8 cellular contexts compared by ENCODE assay signal in the genomic region with DNA sequence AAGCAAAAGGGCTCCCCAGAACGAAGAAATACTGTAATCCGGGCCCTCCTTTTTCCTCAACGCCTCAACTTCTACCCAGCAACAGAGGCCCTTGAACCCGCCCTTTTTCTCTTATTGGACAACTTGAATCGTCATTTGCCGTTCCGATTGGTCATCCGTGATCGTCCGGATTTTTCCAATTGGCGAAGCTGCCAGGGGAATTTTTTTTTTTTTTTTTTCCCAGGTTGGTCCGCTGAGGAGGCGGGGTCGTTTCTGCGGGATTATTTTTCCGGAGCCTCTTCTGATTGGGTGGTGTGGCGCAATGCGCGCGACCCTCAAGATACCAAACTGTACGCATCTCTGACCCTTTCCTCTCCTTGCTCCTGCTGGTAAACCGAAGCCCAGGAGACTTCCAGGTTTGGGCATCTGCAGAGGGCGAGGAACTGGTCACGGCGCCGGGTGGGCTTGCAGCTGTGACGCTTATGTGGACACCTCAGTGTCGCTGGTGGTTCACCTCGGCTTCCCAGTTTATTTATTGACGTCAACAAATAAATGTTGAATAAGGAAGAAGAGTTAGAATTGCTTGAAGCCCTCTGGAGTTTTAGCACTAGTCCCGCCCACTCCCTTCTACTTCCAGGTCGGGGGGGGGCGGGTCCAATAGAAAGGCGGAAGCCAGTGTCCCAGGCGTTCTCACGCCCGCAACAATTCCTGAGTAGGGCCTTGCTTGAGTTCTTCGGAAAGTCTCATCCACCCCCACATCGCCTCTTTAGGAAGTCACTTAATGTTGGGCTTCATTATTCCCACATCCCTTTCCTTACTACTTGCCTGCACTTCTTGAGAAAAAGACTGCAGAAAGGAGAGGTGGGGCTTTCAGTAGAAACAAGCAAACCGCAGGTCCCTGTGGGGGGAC. TPM values are rescaled to one million over a fixed set of nuclear protein-coding genes. Genes with fewer than 3 reads are reported as not detected.
DNase-seq lines count a peak whose midpoint lies in the region; ATAC-seq and TF ChIP-seq lines count a peak whose summit lies in the region.

A gene with protein sequence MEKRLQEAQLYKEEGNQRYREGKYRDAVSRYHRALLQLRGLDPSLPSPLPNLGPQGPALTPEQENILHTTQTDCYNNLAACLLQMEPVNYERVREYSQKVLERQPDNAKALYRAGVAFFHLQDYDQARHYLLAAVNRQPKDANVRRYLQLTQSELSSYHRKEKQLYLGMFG (plus strand): TSS at position 654 of the 889 bp plus-strand sequence. CDS start 363 bp downstream, outside the sequence.

- H2AFZ ChIP-seq in SK-N-SH (ENCODE audit: low read depth) = peak within 1 kb of the TSS; percentile 99

- peak within 1 kb of the TSS; percentile 93 for H3K4me2 ChIP-seq in SK-N-SH

- peak; percentile 51 for ATAC-seq in HG02571 (IDR thresholded peaks at IDR 0.05; ENCODE audit: unreplicated experiment)

- peaks cover 36% of the 10 kb centered on the region for H4K20me1 ChIP-seq in SK-N-SH (ENCODE audit: insufficient read depth)

- CTCF ChIA-PET in SK-N-SH (lab: Yijun Ruan, JAX) = interaction anchor here (0.8 to 2.3 kb wide), 9 partner anchors 12 to 185 kb away, joined by 3 to 8 read pairs (median 4); a partner anchor contains a TSS

- peak in 1 of 2 donors; percentile 57 for TF ChIP-seq POLR2A in suprapubic skin (IDR thresholded peaks at IDR 0.05)

- under 1% methylated on average over 39 of the region's 40 CpGs for WGBS in SK-N-SH (ENCODE audit: low lambda C conversion rate)
- WGBS in suprapubic skin = under 1% methylated on average over 40 of the region's 40 CpGs

- H3K27me3 ChIP-seq in SK-N-SH (ENCODE audit: insufficient read depth) (no peaks in the 10 kb centered on the region), suprapubic skin (no peaks in the 10 kb centered on the region)

- peaks cover 34% of the 10 kb centered on the region for H3F3A ChIP-seq in SK-N-SH (replicated peaks; ENCODE audit: insufficient read depth)

- H3K36me3 ChIP-seq in SK-N-SH (replicated peaks in 1 of 2; ENCODE audit: control insufficient read depth in 1 of 2, insufficient read depth in 2 of 2, low read length in 1 of 2) = peaks cover 21 to 30% of the 10 kb centered on the region in 2 experiments
- peaks cover 12% of the 10 kb centered on the region for H3K36me3 ChIP-seq in suprapubic skin

- H3K79me2 ChIP-seq in SK-N-SH (ENCODE audit: insufficient read depth) = peaks cover 84% of the 10 kb centered on the region

- TF ChIP-seq EP300 in SK-N-SH (IDR thresholded peaks at IDR 0.05; ENCODE audit: borderline replicate concordance in 1 of 2, low read depth in 1 of 2, low read length in 1 of 2) (peak in 1 of 2 experiments; percentile 13; a peak in 3 of 4 replicates), suprapubic skin (IDR thresholded peaks at IDR 0.05) (no peak)

- DNase-seq in GM04504 (ENCODE audit: low read depth) (peak; percentile 97), NCI-H1048 (lab: John Stamatoyannopoulos, UW) (peak; percentile 95), SK-N-SH (peak; percentile 83), globus pallidus (ENCODE audit: low spot score) (peak; percentile 97), nucleus accumbens (lab: John Stamatoyannopoulos, UW) (peak in 55 of 56 donors; percentile 65 to 98 (median 89)), suprapubic skin (ENCODE audit: low spot score in 2 of 2) (peak; percentile 94 to 95)
- peak; percentile 84 for DNase-seq in activated naive CD4-positive, alpha-beta T cell treated with anti-CD3 and anti-CD28 coated beads, Interleukin-2, amount 50 U/mL, for 16 hours

- POLR2A ChIA-PET in SK-N-SH (lab: Yijun Ruan, JAX) = interaction anchor here (0.8 to 4.5 kb wide), 16 partner anchors 18 to 162 kb away, joined by 3 to 33 read pairs (median 9); a partner anchor contains a TSS

- H3K9me3 ChIP-seq in SK-N-SH (no peaks in the 10 kb centered on the region), suprapubic skin (no peaks in the 10 kb centered on the region)

- H3K4me3 ChIP-seq in SK-N-SH (ENCODE audit: low read depth in 2 of 2, low read length in 1 of 2) = peak within 1 kb of the TSS; percentile 89 to 92
- peak within 1 kb of the TSS; percentile 95 for H3K4me3 ChIP-seq in suprapubic skin

- TF ChIP-seq CTCF in SK-N-SH (IDR thresholded peaks at IDR 0.05) = no peak
- TF ChIP-seq CTCF in suprapubic skin (IDR thresholded peaks at IDR 0.05) = no peak

- peak within 1 kb of the TSS; percentile 88 for H3K9ac ChIP-seq in SK-N-SH

- H3K27ac ChIP-seq in SK-N-SH (ENCODE audit: low read depth in 2 of 2, low read length in 1 of 2) (peak within 1 kb of the TSS; percentile 99), suprapubic skin (peak within 1 kb of the TSS; percentile 97)

- TF ChIP-seq RAD21 in SK-N-SH (IDR thresholded peaks at IDR 0.05; ENCODE audit: low read length) = no peak

- no peaks in the 10 kb centered on the region for H3K9me2 ChIP-seq in SK-N-SH

- peaks cover 12 to 21% of the 10 kb centered on the region in 2 experiments; a peak in 3 of 4 replicates for H3K4me1 ChIP-seq in SK-N-SH (ENCODE audit: control insufficient read depth in 1 of 2, insufficient read depth in 2 of 2, low read depth in 1 of 2, low read length in 1 of 2)
- H3K4me1 ChIP-seq in suprapubic skin = peaks cover 58% of the 10 kb centered on the region

TF ChIP-seq in SK-N-SH, 30 proteins besides CTCF, POLR2A, EP300 and RAD21:
- peak; percentile 91 for TF ChIP-seq ELF1 (IDR thresholded peaks at IDR 0.05)
- TF ChIP-seq FOXM1 (IDR thresholded peaks at IDR 0.05; ENCODE audit: low read depth) = peak; percentile 78; the same call in 1 of the 2 replicates
- no peak; the same call in 1 of the 2 replicates for TF ChIP-seq SIN3A (IDR thresholded peaks at IDR 0.05; ENCODE audit: borderline replicate concordance, low read depth, low read length)
- peak; percentile 92 for TF ChIP-seq GABPA (IDR thresholded peaks at IDR 0.05; ENCODE audit: low read depth)
- TF ChIP-seq NRF1 (IDR thresholded peaks at IDR 0.05; ENCODE audit: low read depth, low read length) = peak; percentile 39; the same call in 1 of the 2 replicates
- TF ChIP-seq RXRA (IDR thresholded peaks at IDR 0.05; ENCODE audit: borderline replicate concordance, low read depth) = no peak
- peak; percentile 99 for TF ChIP-seq RFX5 (IDR thresholded peaks at IDR 0.05; ENCODE audit: low read length)
- TF ChIP-seq POLR2AphosphoS5 (IDR thresholded peaks at IDR 0.05; ENCODE audit: low read depth, low read length) = peak; percentile 95
- no peak for TF ChIP-seq RCOR1 (IDR thresholded peaks at IDR 0.05; ENCODE audit: low read length)
- no peak for TF ChIP-seq YY1 (IDR thresholded peaks at IDR 0.05; ENCODE audit: low read depth)
- TF ChIP-seq CHD2 (IDR thresholded peaks at IDR 0.05; ENCODE audit: low read length, partially characterized antibody) = no peak
- TF ChIP-seq MXI1 (IDR thresholded peaks at IDR 0.05; ENCODE audit: low read depth, low read length) = peak; percentile 94
- TF ChIP-seq, protein P1, sequence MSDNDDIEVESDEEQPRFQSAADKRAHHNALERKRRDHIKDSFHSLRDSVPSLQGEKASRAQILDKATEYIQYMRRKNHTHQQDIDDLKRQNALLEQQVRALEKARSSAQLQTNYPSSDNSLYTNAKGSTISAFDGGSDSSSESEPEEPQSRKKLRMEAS (IDR thresholded peaks at IDR 0.05; ENCODE audit: low read depth) = peak; percentile 75
- TF ChIP-seq NFIC (IDR thresholded peaks at IDR 0.05; ENCODE audit: borderline replicate concordance) = no peak
- TF ChIP-seq TEAD4 (IDR thresholded peaks at IDR 0.05; ENCODE audit: borderline replicate concordance, insufficient read depth) = no peak
- TF ChIP-seq TAF1 (IDR thresholded peaks at IDR 0.05; ENCODE audit: borderline replicate concordance, low read depth, low read length) = peak; percentile 55
- TF ChIP-seq, protein P2, sequence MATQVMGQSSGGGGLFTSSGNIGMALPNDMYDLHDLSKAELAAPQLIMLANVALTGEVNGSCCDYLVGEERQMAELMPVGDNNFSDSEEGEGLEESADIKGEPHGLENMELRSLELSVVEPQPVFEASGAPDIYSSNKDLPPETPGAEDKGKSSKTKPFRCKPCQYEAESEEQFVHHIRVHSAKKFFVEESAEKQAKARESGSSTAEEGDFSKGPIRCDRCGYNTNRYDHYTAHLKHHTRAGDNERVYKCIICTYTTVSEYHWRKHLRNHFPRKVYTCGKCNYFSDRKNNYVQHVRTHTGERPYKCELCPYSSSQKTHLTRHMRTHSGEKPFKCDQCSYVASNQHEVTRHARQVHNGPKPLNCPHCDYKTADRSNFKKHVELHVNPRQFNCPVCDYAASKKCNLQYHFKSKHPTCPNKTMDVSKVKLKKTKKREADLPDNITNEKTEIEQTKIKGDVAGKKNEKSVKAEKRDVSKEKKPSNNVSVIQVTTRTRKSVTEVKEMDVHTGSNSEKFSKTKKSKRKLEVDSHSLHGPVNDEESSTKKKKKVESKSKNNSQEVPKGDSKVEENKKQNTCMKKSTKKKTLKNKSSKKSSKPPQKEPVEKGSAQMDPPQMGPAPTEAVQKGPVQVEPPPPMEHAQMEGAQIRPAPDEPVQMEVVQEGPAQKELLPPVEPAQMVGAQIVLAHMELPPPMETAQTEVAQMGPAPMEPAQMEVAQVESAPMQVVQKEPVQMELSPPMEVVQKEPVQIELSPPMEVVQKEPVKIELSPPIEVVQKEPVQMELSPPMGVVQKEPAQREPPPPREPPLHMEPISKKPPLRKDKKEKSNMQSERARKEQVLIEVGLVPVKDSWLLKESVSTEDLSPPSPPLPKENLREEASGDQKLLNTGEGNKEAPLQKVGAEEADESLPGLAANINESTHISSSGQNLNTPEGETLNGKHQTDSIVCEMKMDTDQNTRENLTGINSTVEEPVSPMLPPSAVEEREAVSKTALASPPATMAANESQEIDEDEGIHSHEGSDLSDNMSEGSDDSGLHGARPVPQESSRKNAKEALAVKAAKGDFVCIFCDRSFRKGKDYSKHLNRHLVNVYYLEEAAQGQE (IDR thresholded peaks at IDR 0.05; ENCODE audit: low read depth, low read length) = 0 out of 2 replicates have a peak, but pooled peaks have one; percentile 6
- no peak for TF ChIP-seq GATA2 (CRISPR knock-in tag; IDR thresholded peaks at IDR 0.05)
- TF ChIP-seq SMC3 (IDR thresholded peaks at IDR 0.05; ENCODE audit: low read depth, low read length) = no peak
- TF ChIP-seq, protein P3, sequence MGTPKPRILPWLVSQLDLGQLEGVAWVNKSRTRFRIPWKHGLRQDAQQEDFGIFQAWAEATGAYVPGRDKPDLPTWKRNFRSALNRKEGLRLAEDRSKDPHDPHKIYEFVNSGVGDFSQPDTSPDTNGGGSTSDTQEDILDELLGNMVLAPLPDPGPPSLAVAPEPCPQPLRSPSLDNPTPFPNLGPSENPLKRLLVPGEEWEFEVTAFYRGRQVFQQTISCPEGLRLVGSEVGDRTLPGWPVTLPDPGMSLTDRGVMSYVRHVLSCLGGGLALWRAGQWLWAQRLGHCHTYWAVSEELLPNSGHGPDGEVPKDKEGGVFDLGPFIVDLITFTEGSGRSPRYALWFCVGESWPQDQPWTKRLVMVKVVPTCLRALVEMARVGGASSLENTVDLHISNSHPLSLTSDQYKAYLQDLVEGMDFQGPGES (IDR thresholded peaks at IDR 0.05; ENCODE audit: low read depth, low read length) = peak; percentile 65

RNA-seq across cellular contexts. Expression of the gene that starts here (rescaled TPM):
- polyA plus RNA-seq in SK-N-SH (2012; rRNA removed) = 31.3 and 37.5 TPM in 2 replicates
- 28.6 and 29.3 TPM in 2 replicates for polyA plus RNA-seq in SK-N-SH (2012; cell fraction: cytosol; rRNA removed)
- polyA plus RNA-seq in SK-N-SH (2012; cell fraction: nucleus; rRNA removed) = 60.8 and 68.1 TPM in 2 replicates
- 10 to 100 TPM; 16.3 to 42.3 (median 31.7) TPM for total RNA-seq in suprapubic skin

Comparison
In these comparisons a context has a peak if more than half of its experiments do, and no peak if none do; other contexts are left out.
1. Peak in every context shown above with its lines: DNase-seq, ATAC-seq, H3K4me3 ChIP-seq and H3K27ac ChIP-seq.